Comparison of ENCODE assay signal across 7 cellular contexts in the genomic region with DNA sequence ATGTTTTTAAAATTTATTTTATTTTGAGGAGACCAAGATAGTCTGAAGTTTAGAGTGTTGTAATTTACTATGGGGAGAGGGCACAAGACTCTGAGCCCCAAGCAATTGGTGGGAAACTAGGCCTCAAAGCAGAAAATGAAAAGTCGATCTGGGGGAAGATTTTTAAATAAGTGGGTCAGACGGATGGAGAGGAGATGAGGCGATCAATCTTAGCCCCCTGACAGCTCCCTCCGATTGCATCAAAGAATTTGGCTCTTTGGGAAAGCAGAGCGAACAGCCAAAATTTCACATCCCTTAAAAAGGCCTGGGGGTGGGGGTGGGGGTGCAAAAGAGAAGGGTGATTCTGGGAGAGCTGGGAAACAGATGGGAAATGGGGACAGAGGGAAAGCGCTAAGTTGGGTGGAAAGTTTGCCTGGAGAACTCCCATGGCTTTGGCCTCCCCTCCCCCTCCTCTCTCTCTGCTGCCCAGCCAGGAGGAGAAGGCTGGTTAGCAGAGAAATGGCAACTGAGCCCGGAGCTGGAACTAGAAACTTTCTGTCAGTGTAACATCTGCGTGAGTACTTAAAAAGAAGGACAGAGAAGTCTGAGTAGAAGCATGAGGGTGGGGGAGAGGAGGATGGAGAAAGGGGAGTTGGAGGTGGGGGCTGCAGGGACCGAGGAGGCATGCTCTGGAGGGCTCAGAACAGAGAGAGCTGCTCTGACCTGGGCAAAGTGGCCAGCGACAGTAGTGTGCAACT. TPM values are rescaled to one million over a fixed set of nuclear protein-coding genes. Genes with fewer than 3 reads are reported as not detected.
DNase-seq lines count a peak whose midpoint lies in the region; ATAC-seq and TF ChIP-seq lines count a peak whose summit lies in the region.
"Had no signal": no experiment of that assay in that cellular context is flagged by ENCODE, and none has a peak within 500 bp of the region (broad histone marks: within the 10 kb centered on the region; RNA-seq: fewer than 3 reads in every experiment).

No MANE protein-coding gene starts in this region.

- no peak overlapping the region for H3K4me3 Mint-ChIP-seq in activated CD4-positive, alpha-beta T cell treated with anti-CD3 and anti-CD28 coated beads, Interleukin-2, amount 10 ng/mL, durations not matched to agents 7 days and 5 days

- H3K27ac ChIP-seq in esophagus squamous epithelium (peak overlapping the region; percentile 91 to 95 (median 92)), stomach smooth muscle (ENCODE audit: low read length) (peak overlapping the region; percentile 97)

- peaks cover 0 to 16% (median 6%) of the 10 kb centered on the region in 3 donors for H3K36me3 ChIP-seq in esophagus squamous epithelium
- H3K36me3 ChIP-seq in stomach smooth muscle (ENCODE audit: control insufficient read depth in 2 of 2, insufficient read depth in 2 of 2, low read length in 2 of 2), result peaks cover 3 to 6% of the 10 kb centered on the region in 2 donors

- peak overlapping the region in 3 of 4 donors; percentile 22 to 56 (median 31) for H3K4me3 ChIP-seq in esophagus squamous epithelium
- H3K4me3 ChIP-seq in stomach smooth muscle (ENCODE audit: low read length in 2 of 2), result peak overlapping the region; percentile 49 to 93

- peaks cover 7% of the 10 kb centered on the region for H3K36me3 Mint-ChIP-seq in activated CD4-positive, alpha-beta T cell treated with anti-CD3 and anti-CD28 coated beads, Interleukin-2, amount 10 ng/mL, durations not matched to agents 7 days and 5 days (ENCODE audit: low read depth)

- POLR2A ChIA-PET in activated CD4-positive, alpha-beta T cell treated with anti-CD3 and anti-CD28 coated beads, Interleukin-2, amount 10 ng/mL, durations not matched to agents 7 days and 5 days (lab: Charles Lee), result no interaction called here

- H3K4me1 ChIP-seq in esophagus squamous epithelium, result peaks cover 7 to 91% (median 40%) of the 10 kb centered on the region in 3 donors
- peaks cover 60% of the 10 kb centered on the region for H3K4me1 ChIP-seq in stomach smooth muscle (ENCODE audit: control insufficient read depth, insufficient read depth, low read length)

- intact Hi-C loops in esophagus squamous epithelium (cut with DNase I), result no loop called here

- H3K4me1 Mint-ChIP-seq in activated CD4-positive, alpha-beta T cell treated with anti-CD3 and anti-CD28 coated beads, Interleukin-2, amount 10 ng/mL, durations not matched to agents 7 days and 5 days, result peaks cover 38% of the 10 kb centered on the region

- H3K9me3 Mint-ChIP-seq in activated CD4-positive, alpha-beta T cell treated with anti-CD3 and anti-CD28 coated beads, Interleukin-2, amount 10 ng/mL, durations not matched to agents 7 days and 5 days, result no peaks in the 10 kb centered on the region

- CTCF ChIA-PET in activated CD4-positive, alpha-beta T cell treated with anti-CD3 and anti-CD28 coated beads, Interleukin-2, amount 10 ng/mL, durations not matched to agents 7 days and 5 days (lab: Charles Lee), result interaction anchor here (1.8 kb wide), 1 partner anchor 9 kb away, joined by 8 read pairs; no protein-coding TSS in a partner anchor

- no peak for TF ChIP-seq CTCF in esophagus squamous epithelium (IDR thresholded peaks at IDR 0.05)

- no peak for DNase-seq in activated CD4-positive, alpha-beta T cell treated with anti-CD3 and anti-CD28 coated beads, Interleukin-2, amount 10 ng/mL, durations not matched to agents 7 days and 5 days
- DNase-seq in activated CD4-positive, alpha-beta T cell treated with anti-CD3 and anti-CD28 coated beads for 4 hours, result no peak
- DNase-seq in esophagus squamous epithelium (lab: John Stamatoyannopoulos, UW) (no peak), NOMO-1 treated with DMSO at 0.1 percent for 48 hours (lab: John Stamatoyannopoulos, UW; ENCODE audit: unreplicated experiment) (no peak)
- DNase-seq: dermis blood vessel endothelial cell had no signal

- H3K9me3 ChIP-seq in esophagus squamous epithelium (no peaks in the 10 kb centered on the region), stomach smooth muscle (ENCODE audit: control insufficient read depth in 2 of 2, low read length in 2 of 2) (no peaks in the 10 kb centered on the region)

- 37 to 39% methylated on average over 10 of the region's 10 CpGs for WGBS in esophagus squamous epithelium, 2 donors

- no peak for ATAC-seq in HG03571 (IDR thresholded peaks at IDR 0.05; ENCODE audit: unreplicated experiment)

- H3K9ac ChIP-seq in stomach smooth muscle (ENCODE audit: low read length in 2 of 2), result peak overlapping the region; percentile 51 to 69

- peaks cover 57% of the 10 kb centered on the region for H3K27me3 Mint-ChIP-seq in activated CD4-positive, alpha-beta T cell treated with anti-CD3 and anti-CD28 coated beads, Interleukin-2, amount 10 ng/mL, durations not matched to agents 7 days and 5 days

- H3K27ac Mint-ChIP-seq in activated CD4-positive, alpha-beta T cell treated with anti-CD3 and anti-CD28 coated beads, Interleukin-2, amount 10 ng/mL, durations not matched to agents 7 days and 5 days, result peak overlapping the region; percentile 25

- H3K27me3 ChIP-seq in esophagus squamous epithelium (peaks cover 0 to 82% (median 0%) of the 10 kb centered on the region in 4 donors), stomach smooth muscle (ENCODE audit: control insufficient read depth in 1 of 2, insufficient read depth in 2 of 2, low read length in 2 of 2) (peaks cover 0 to 3% of the 10 kb centered on the region in 2 donors)

- no peak for TF ChIP-seq POLR2A in esophagus squamous epithelium (IDR thresholded peaks at IDR 0.05)

RNA-seq across cellular contexts. Expression of a gene that starts 1.4 kb away (rescaled TPM):
- total RNA-seq in activated CD4-positive, alpha-beta T cell treated with anti-CD3 and anti-CD28 coated beads, Interleukin-2, amount 10 ng/mL, durations not matched to agents 7 days and 5 days, result 1 to 10 TPM; 3.4 to 4.7 TPM
- 10 to 100 TPM in 3 of 4 donors, 1 to 10 TPM in 1; 9.2 to 24.2 (median 17.1) TPM for total RNA-seq in esophagus squamous epithelium

RNA-seq across cellular contexts. Expression of a gene that starts 15.5 kb away (rescaled TPM):
- total RNA-seq in activated CD4-positive, alpha-beta T cell treated with anti-CD3 and anti-CD28 coated beads, Interleukin-2, amount 10 ng/mL, durations not matched to agents 7 days and 5 days, result not detected
- total RNA-seq in esophagus squamous epithelium, result under 1 TPM in 1 of 4 donors, not detected in 3; 0.19 TPM
- total RNA-seq: dermis blood vessel endothelial cell had no signal

RNA-seq across cellular contexts. Expression of a gene that starts 31.8 kb away (rescaled TPM):
- 1 to 10 TPM; 3.3 to 3.6 TPM for total RNA-seq in activated CD4-positive, alpha-beta T cell treated with anti-CD3 and anti-CD28 coated beads, Interleukin-2, amount 10 ng/mL, durations not matched to agents 7 days and 5 days
- total RNA-seq in esophagus squamous epithelium, result 1 to 10 TPM in 3 of 4 donors, under 1 TPM in 1; 0.27 to 2.9 (median 1.8) TPM

RNA-seq across cellular contexts. Expression of a gene that starts 43.7 kb away (rescaled TPM):
- total RNA-seq in activated CD4-positive, alpha-beta T cell treated with anti-CD3 and anti-CD28 coated beads, Interleukin-2, amount 10 ng/mL, durations not matched to agents 7 days and 5 days, result 1 to 10 TPM; 3.1 to 4.5 TPM
- 10 to 100 TPM in 1 of 4 donors, 1 to 10 TPM in 3; 2.5 to 11.1 (median 5.8) TPM for total RNA-seq in esophagus squamous epithelium

RNA-seq across cellular contexts. Expression of a gene that starts 47.2 kb away (rescaled TPM):
- total RNA-seq in activated CD4-positive, alpha-beta T cell treated with anti-CD3 and anti-CD28 coated beads, Interleukin-2, amount 10 ng/mL, durations not matched to agents 7 days and 5 days, result not detected
- not detected for total RNA-seq in esophagus squamous epithelium
